12 cellular contexts compared by ENCODE assay signal in the genomic region with DNA sequence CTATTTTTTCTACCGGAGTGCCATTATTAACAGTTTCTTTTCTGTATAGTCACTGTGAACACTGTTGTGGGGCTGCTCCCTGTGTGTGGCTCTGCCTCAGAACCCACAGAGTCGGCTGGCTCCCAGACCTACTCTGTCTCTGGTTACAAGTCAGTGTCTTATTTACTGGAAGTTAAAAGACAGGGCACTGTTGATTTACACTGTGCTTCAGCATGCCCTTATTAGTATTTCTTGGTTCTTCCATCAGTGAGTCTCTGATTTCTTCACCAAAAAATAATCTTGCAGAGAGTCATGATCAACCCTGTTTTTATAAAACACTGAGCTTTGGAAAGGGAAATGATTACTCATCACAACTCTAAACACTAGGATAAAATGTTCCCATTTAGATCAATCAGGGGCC.
DNase-seq lines count a peak whose midpoint lies in the region; ATAC-seq, FAIRE-seq and TF ChIP-seq lines count a peak whose summit lies in the region.
"Had no signal": no experiment of that assay in that cellular context is flagged by ENCODE, and none has a peak within 500 bp of the region (broad histone marks: within the 10 kb centered on the region; RNA-seq: fewer than 3 reads in every experiment).

No MANE protein-coding gene starts in this region.

- no peak for FAIRE-seq in astrocyte (lab: Jason Lieb, UNC)
- peak; percentile 21 for FAIRE-seq in islet of Langerhans (lab: Jason Lieb, UNC)

- ATAC-seq in activated CD4-positive, CD25-positive, alpha-beta regulatory T cell treated with anti-CD3 and anti-CD28 coated beads, Interleukin-2, amount 50 U/mL, for 24 hours, result peak; percentile 28 to 44
- no peak for ATAC-seq in GM18520 (IDR thresholded peaks at IDR 0.05; ENCODE audit: unreplicated experiment)

- H3K79me2 ChIP-seq in astrocyte (ENCODE audit: insufficient read depth, low read length), result peaks cover 26% of the 10 kb centered on the region

- no peak overlapping the region for H3K4me3 ChIP-seq in astrocyte (ENCODE audit: insufficient read depth, low read depth, low read length)
- no peak overlapping the region for H3K4me3 ChIP-seq in subcutaneous abdominal adipose tissue (ENCODE audit: low read depth in 1 of 5, low read length in 5 of 5)

- no peak overlapping the region for H2AFZ ChIP-seq in astrocyte (ENCODE audit: low read depth, low read length)

- H3K4me1 ChIP-seq in astrocyte (ENCODE audit: insufficient read depth, low read length) (peaks cover 13% of the 10 kb centered on the region), subcutaneous abdominal adipose tissue (ENCODE audit: control insufficient read depth in 5 of 5, insufficient read depth in 5 of 5, low read length in 5 of 5) (peaks cover 0 to 32% (median 24%) of the 10 kb centered on the region in 5 donors)

- no peaks in the 10 kb centered on the region for H3K36me3 ChIP-seq in astrocyte (ENCODE audit: insufficient read depth, low read length)
- H3K36me3 ChIP-seq in subcutaneous abdominal adipose tissue (ENCODE audit: control insufficient read depth in 5 of 5, insufficient read depth in 5 of 5, low read length in 5 of 5), result no peaks in the 10 kb centered on the region

- H3K4me3 Mint-ChIP-seq in astrocyte (ENCODE audit: unreplicated experiment), result no peak overlapping the region

- peak overlapping the region; percentile 75 for H3K27ac Mint-ChIP-seq in astrocyte (ENCODE audit: unreplicated experiment)

- H3K27me3 Mint-ChIP-seq in astrocyte (ENCODE audit: low read depth, unreplicated experiment), result no peaks in the 10 kb centered on the region
- H3K27me3 Mint-ChIP-seq: naive B cell had no signal

- peaks cover 3% of the 10 kb centered on the region for H4K20me1 ChIP-seq in astrocyte (ENCODE audit: insufficient read depth, low read length)

- peaks cover 5% of the 10 kb centered on the region for H3K9me3 Mint-ChIP-seq in astrocyte (ENCODE audit: unreplicated experiment)

- H3K9me3 ChIP-seq in astrocyte (ENCODE audit: insufficient read depth, low read depth, low read length), result no peaks in the 10 kb centered on the region
- H3K9me3 ChIP-seq in subcutaneous abdominal adipose tissue (ENCODE audit: control insufficient read depth in 5 of 5, low read length in 5 of 5), result no peaks in the 10 kb centered on the region

- H3K36me3 Mint-ChIP-seq in astrocyte (ENCODE audit: low read depth, unreplicated experiment), result peaks cover 7% of the 10 kb centered on the region

- no peak for TF ChIP-seq CTCF in astrocyte (IDR thresholded peaks at IDR 0.05; ENCODE audit: insufficient read depth, low read depth, low read length)

- no peaks in the 10 kb centered on the region for H3K27me3 ChIP-seq in astrocyte (ENCODE audit: insufficient read depth, low read length)
- no peaks in the 10 kb centered on the region for H3K27me3 ChIP-seq in subcutaneous abdominal adipose tissue (ENCODE audit: control insufficient read depth in 5 of 5, insufficient read depth in 4 of 5, low read length in 5 of 5)

- H3K4me1 Mint-ChIP-seq in astrocyte (ENCODE audit: low read depth, unreplicated experiment), result peaks cover 25% of the 10 kb centered on the region

- DNase-seq in activated CD4-positive, CD25-positive, alpha-beta regulatory T cell treated with anti-CD3 and anti-CD28 coated beads, Interleukin-2, amount 50 U/mL, for 72 hours, result no peak
- DNase-seq in astrocyte (ENCODE audit: low read depth) (peak; percentile 64), SIG-M5 treated with dmso at 0.1 percent for 504 hours (lab: John Stamatoyannopoulos, UW; ENCODE audit: unreplicated experiment) (no peak)
- DNase-seq in activated CD4-positive, alpha-beta T cell treated with anti-CD3 and anti-CD28 coated beads for 4 hours, result no peak
- DNase-seq: naive B cell, SHP77 had no signal

- H3K4me2 ChIP-seq in astrocyte (ENCODE audit: low read length), result peak overlapping the region; percentile 24

- H3K27ac ChIP-seq in astrocyte (ENCODE audit: low read depth, low read length) (peak overlapping the region; percentile 4), subcutaneous abdominal adipose tissue (ENCODE audit: low read depth, low read length) (peak overlapping the region; percentile 7)
- H3K27ac ChIP-seq: 22Rv1, epithelial cell of prostate had no signal

- no peak overlapping the region for H3K9ac ChIP-seq in astrocyte (ENCODE audit: low read length)
- H3K9ac ChIP-seq in subcutaneous abdominal adipose tissue (ENCODE audit: low read length in 5 of 5), result no peak overlapping the region
